Comparison of ENCODE assay signal across 8 cellular contexts in the genomic region with DNA sequence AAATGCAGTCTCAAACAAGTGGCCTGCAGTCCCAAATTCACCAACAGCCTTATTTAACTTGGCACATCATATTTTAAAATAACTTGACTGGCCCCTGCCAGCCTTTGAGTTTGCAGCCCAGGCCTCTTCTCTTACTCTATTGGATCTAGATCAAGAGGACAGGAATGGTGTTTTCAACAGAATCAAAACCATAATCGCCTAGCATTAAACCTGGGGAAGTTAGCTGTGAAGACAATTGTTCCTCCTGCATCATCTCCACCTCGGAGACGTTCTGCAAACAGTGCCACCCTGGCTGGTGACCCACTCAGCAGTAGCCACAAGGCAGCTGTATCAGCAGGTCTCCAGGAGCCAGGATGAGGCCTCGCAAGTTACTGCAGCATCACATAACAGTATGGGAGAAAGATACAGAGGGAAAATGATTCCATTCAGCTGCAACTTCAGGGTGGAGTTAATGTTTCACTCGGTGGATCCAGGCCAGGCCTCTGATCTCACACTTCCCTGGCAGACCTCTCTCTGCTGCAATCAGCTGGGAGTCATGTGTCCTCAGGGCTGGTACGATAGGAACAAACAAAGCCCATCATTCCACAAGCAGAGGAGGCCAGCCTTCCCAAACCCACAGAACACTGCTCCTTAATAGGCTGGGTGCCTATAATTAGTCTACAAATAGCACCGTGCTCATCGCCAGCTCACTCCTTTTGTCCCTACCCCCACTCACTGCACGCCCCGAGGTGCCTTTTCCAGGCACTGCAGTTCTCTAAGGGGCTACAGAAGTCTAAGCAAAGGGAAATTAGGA. TPM values are rescaled to one million over a fixed set of nuclear protein-coding genes. Genes with fewer than 3 reads are reported as not detected.
DNase-seq lines count a peak whose midpoint lies in the region; ATAC-seq and TF ChIP-seq lines count a peak whose summit lies in the region.

No MANE protein-coding gene starts in this region.

- no peaks in the 10 kb centered on the region for H3K36me3 ChIP-seq in mesodermal cell (ENCODE audit: control insufficient read depth, insufficient read depth, low read length)

- H3K4me1 ChIP-seq in mesodermal cell (ENCODE audit: control insufficient read depth, insufficient read depth, low read length, poor library complexity, severe bottlenecking) = no peaks in the 10 kb centered on the region

- no peak for ATAC-seq in HG03095 (IDR thresholded peaks at IDR 0.05; ENCODE audit: unreplicated experiment)
- no peak for ATAC-seq in GM18511 (IDR thresholded peaks at IDR 0.05; ENCODE audit: unreplicated experiment)

- WGBS in mesodermal cell (ENCODE audit: insufficient coverage in 2 of 2), 2 experiments = 69 to 73% methylated on average over 3 to 4 of the region's 10 CpGs

- intact Hi-C loops in dorsolateral prefrontal cortex (cut with DNase I) = loop anchor here (2.0 to 5.0 kb wide), 3 partner anchors 14 to 157 kb away; no protein-coding TSS in a partner anchor

- H3K27ac ChIP-seq in dorsolateral prefrontal cortex = peak overlapping the region; percentile 11 to 95 (median 82)
- peak overlapping the region; percentile 49 for H3K27ac ChIP-seq in mesodermal cell (ENCODE audit: low read depth, low read length, severe bottlenecking)

- H3K27me3 ChIP-seq in dorsolateral prefrontal cortex = peaks cover 0 to 5% (median 0%) of the 10 kb centered on the region in 45 donors

- no peaks in the 10 kb centered on the region for H3K9me3 ChIP-seq in mesodermal cell (ENCODE audit: control insufficient read depth, low read length)

- peak overlapping the region in 6 of 59 donors; percentile 0 to 21 (median 11) for H3K4me3 ChIP-seq in dorsolateral prefrontal cortex
- no peak overlapping the region for H3K4me3 ChIP-seq in mesodermal cell (ENCODE audit: extremely low read depth, insufficient read depth, low read length, poor library complexity, severe bottlenecking)

- DNase-seq in AG08396 (ENCODE audit: low spot score) (peak; percentile 71), NCI-H2029 treated with DMSO at 0.1 percent for 48 hours (lab: John Stamatoyannopoulos, UW) (peak; percentile 4), dorsolateral prefrontal cortex (peak; percentile 54 to 89 (median 76)), SK-N-DZ (ENCODE audit: low spot score) (no peak), NCI-H774 (lab: John Stamatoyannopoulos, UW) (no peak)

- peak in 7 of 56 donors; percentile 7 to 27 (median 14) for TF ChIP-seq CTCF in dorsolateral prefrontal cortex (IDR thresholded peaks at IDR 0.05 in 54 of 56, conservative IDR thresholded peaks at IDR 0.05 in 2 of 56; ENCODE audit: low read depth in 1 of 56, partially characterized antibody in 56 of 56)

RNA-seq across cellular contexts. Expression of a gene that starts 18.6 kb away (rescaled TPM):
- total RNA-seq in dorsolateral prefrontal cortex = 100 to 1,000 TPM in 3 of 120 experiments, 10 to 100 TPM in 117; 23.2 to 106 (median 68.8) TPM
- polyA plus RNA-seq in mesodermal cell (2013, experiment 1 of 2) = 0.15 TPM
- polyA plus RNA-seq in mesodermal cell (2013, experiment 2 of 2) = 0.10 TPM
- polyA plus RNA-seq in SK-N-DZ (2014; cell fraction: cytosol; rRNA removed) = not detected in 2 replicates
- polyA plus RNA-seq in SK-N-DZ (2014; cell fraction: nucleus; rRNA removed) = not detected in 2 replicates

RNA-seq across cellular contexts. Expression of a gene that starts 29.8 kb away (rescaled TPM):
- 1 to 10 TPM in 54 of 120 experiments, under 1 TPM in 59, not detected in 7; 0.10 to 5.0 (median 0.98) TPM for total RNA-seq in dorsolateral prefrontal cortex
- polyA plus RNA-seq in mesodermal cell (2013, experiment 1 of 2) = not detected
- polyA plus RNA-seq in mesodermal cell (2013, experiment 2 of 2) = not detected
- polyA plus RNA-seq in SK-N-DZ (2014; cell fraction: cytosol; rRNA removed) = not detected in 2 replicates
- polyA plus RNA-seq in SK-N-DZ (2014; cell fraction: nucleus; rRNA removed) = not detected in 2 replicates

RNA-seq across cellular contexts. Expression of a gene that starts 42.4 kb away (rescaled TPM):
- total RNA-seq in dorsolateral prefrontal cortex = 100 to 1,000 TPM in 7 of 120 experiments, 10 to 100 TPM in 113; 16.9 to 139 (median 69.6) TPM
- 0.70 TPM for polyA plus RNA-seq in mesodermal cell (2013, experiment 1 of 2)
- 0.86 TPM for polyA plus RNA-seq in mesodermal cell (2013, experiment 2 of 2)
- polyA plus RNA-seq in SK-N-DZ (2014; cell fraction: cytosol; rRNA removed) = not detected in 2 replicates
- not detected in 2 replicates for polyA plus RNA-seq in SK-N-DZ (2014; cell fraction: nucleus; rRNA removed)

RNA-seq across cellular contexts. Expression of a gene that starts 57.1 kb away (rescaled TPM):
- 1 to 10 TPM in 50 of 120 experiments, under 1 TPM in 70; 0.24 to 2.4 (median 0.86) TPM for total RNA-seq in dorsolateral prefrontal cortex
- polyA plus RNA-seq in mesodermal cell (2013, experiment 1 of 2) = 0.26 TPM
- polyA plus RNA-seq in mesodermal cell (2013, experiment 2 of 2) = 0.35 TPM
- not detected in 2 replicates for polyA plus RNA-seq in SK-N-DZ (2014; cell fraction: cytosol; rRNA removed)
- polyA plus RNA-seq in SK-N-DZ (2014; cell fraction: nucleus; rRNA removed) = not detected in 2 replicates

Comparison
In these comparisons a context has a peak if more than half of its experiments do, and no peak if none do; other contexts are left out.
1. DNase-seq: peak in AG08396 (single experiment), NCI-H2029 treated with DMSO at 0.1 percent for 48 hours (single experiment) and dorsolateral prefrontal cortex (10 of 10); none in SK-N-DZ (single experiment) and NCI-H774 (single experiment).